ENCODE assay signal across 8 cellular contexts in the genomic region with DNA sequence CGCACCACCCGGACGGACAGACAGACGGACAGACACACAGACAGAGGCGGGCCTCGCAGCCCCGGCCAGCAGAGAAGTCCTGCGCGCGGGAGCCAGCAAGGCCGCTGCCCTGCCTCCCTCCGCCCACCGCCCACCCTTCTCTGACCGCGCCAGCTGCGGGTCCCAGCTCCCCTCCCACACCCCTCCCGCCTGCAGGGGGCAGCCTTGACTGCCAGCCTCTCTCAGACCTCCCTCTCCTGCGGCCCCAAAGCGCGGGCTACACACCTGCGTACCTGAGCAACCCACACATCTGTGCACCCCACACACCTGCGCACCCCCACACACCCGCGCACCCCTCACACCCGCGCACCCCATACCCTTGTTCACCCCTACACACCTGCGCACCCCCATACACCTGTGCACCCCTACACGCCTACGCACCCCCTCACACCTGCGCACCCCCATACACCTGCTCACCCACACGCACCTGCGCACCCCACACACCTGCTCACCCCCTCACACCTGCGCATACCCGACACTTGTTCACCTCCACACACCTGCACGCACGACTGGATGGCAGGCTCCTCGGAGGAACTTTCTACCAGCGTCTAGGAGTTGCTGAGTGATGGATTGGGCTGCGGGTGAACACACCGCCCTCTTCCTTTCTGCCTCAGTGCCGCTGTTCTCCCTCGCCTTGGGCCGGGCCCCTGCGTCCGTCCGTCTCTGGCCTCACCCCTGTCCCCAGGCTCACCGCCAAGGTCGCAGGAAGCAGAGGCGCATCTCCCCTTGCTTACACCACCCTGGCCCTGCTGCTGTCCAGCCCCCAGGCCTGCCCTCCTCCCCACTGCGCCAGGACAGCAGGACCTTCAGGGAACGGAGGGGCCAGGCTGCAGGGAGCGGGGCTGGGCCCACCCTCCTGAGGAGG. TPM values are rescaled to one million over a fixed set of nuclear protein-coding genes. Genes with fewer than 3 reads are reported as not detected.
DNase-seq lines count a peak whose midpoint lies in the region; ATAC-seq, FAIRE-seq and TF ChIP-seq lines count a peak whose summit lies in the region.

No MANE protein-coding gene starts in this region.

- no peaks in the 10 kb centered on the region; the same call in 1 of the 2 replicates for H4K20me1 ChIP-seq in DND-41 (ENCODE audit: insufficient read depth, low read length)
- no peaks in the 10 kb centered on the region for H4K20me1 ChIP-seq in OCI-LY7 (ENCODE audit: insufficient read depth, low read length)

- intact Hi-C loops in OCI-LY7 (cut with micrococcal nuclease; ENCODE audit: unreplicated experiment) (no loop called here), MCF 10A (cut with micrococcal nuclease) (no loop called here)

- FAIRE-seq in small intestine (lab: Jason Lieb, UNC): no peak

- peaks cover 3% of the 10 kb centered on the region; the same call in 1 of the 2 replicates for H3K4me1 ChIP-seq in DND-41 (ENCODE audit: insufficient read depth, low read length)
- no peaks in the 10 kb centered on the region for H3K4me1 ChIP-seq in OCI-LY7 (ENCODE audit: insufficient read depth, low read length, poor library complexity, severe bottlenecking)
- peaks cover 74 to 76% of the 10 kb centered on the region in 2 donors for H3K4me1 ChIP-seq in duodenal mucosa (ENCODE audit: control insufficient read depth in 1 of 2, insufficient read depth in 2 of 2, low read length in 2 of 2)
- H3K4me1 ChIP-seq in small intestine (ENCODE audit: control insufficient read depth in 2 of 2, insufficient read depth in 1 of 2, low read depth in 1 of 2, low read length in 1 of 2): peaks cover 4 to 19% of the 10 kb centered on the region in 2 donors

- no peak overlapping the region for H3K27ac Mint-ChIP-seq in MCF 10A (ENCODE audit: low read depth, unreplicated experiment)

- no peaks in the 10 kb centered on the region for H3K36me3 ChIP-seq in DND-41 (ENCODE audit: insufficient read depth, low read length)
- no peaks in the 10 kb centered on the region for H3K36me3 ChIP-seq in OCI-LY7 (ENCODE audit: insufficient read depth, low read length)
- no peaks in the 10 kb centered on the region for H3K36me3 ChIP-seq in duodenal mucosa (ENCODE audit: control insufficient read depth in 1 of 2, insufficient read depth in 2 of 2, low read length in 2 of 2)
- no peaks in the 10 kb centered on the region for H3K36me3 ChIP-seq in small intestine (ENCODE audit: control insufficient read depth in 2 of 2, insufficient read depth in 2 of 2, low read length in 2 of 2)

- no peak overlapping the region for H3K4me3 Mint-ChIP-seq in MCF 10A (ENCODE audit: unreplicated experiment)

- peaks cover 21% of the 10 kb centered on the region for H3K4me1 Mint-ChIP-seq in MCF 10A (ENCODE audit: insufficient read depth, unreplicated experiment)

- H3K4me3 ChIP-seq in DND-41 (ENCODE audit: low read depth in 1 of 2, low read length in 2 of 2) (no peak overlapping the region), OCI-LY7 (ENCODE audit: low read depth, low read length, poor library complexity, severe bottlenecking) (no peak overlapping the region), duodenal mucosa (ENCODE audit: low read depth in 1 of 2, low read length in 2 of 2) (no peak overlapping the region), small intestine (ENCODE audit: low read depth in 1 of 2, low read length in 2 of 2) (no peak overlapping the region)

- no peak overlapping the region for H3K4me2 ChIP-seq in DND-41 (ENCODE audit: insufficient read depth, low read length)
- H3K4me2 ChIP-seq in OCI-LY7 (ENCODE audit: low read length): no peak overlapping the region

- H3K9ac ChIP-seq in DND-41 (ENCODE audit: low read depth, low read length) (no peak overlapping the region), duodenal mucosa (ENCODE audit: low read depth in 1 of 2, low read length in 2 of 2) (peak overlapping the region; percentile 52 to 56)

- DNase-seq in DND-41 (no peak), OCI-LY7 (ENCODE audit: low spot score) (no peak), small intestine (no peak), foreskin melanocyte (no peak), midbrain (lab: John Stamatoyannopoulos, UW) (no peak), HPDE6-E6E7 (ENCODE audit: extremely low spot score) (no peak), MCF 10A (ENCODE audit: unreplicated experiment) (no peak)

- no peak overlapping the region for H3K27ac ChIP-seq in DND-41 (ENCODE audit: low read length)
- H3K27ac ChIP-seq in OCI-LY7 (ENCODE audit: low read depth, low read length, poor library complexity, severe bottlenecking): no peak overlapping the region
- peak overlapping the region; percentile 89 for H3K27ac ChIP-seq in duodenal mucosa (ENCODE audit: low read depth, low read length)
- H3K27ac ChIP-seq in small intestine (ENCODE audit: low read depth in 1 of 2, low read length in 1 of 2): peak overlapping the region; percentile 86 to 91

- H3K9me3 ChIP-seq in DND-41 (ENCODE audit: insufficient read depth, low read length, severe bottlenecking): no peaks in the 10 kb centered on the region
- H3K9me3 ChIP-seq in OCI-LY7 (ENCODE audit: low read length): no peaks in the 10 kb centered on the region
- H3K9me3 ChIP-seq in duodenal mucosa (ENCODE audit: control insufficient read depth in 1 of 2, low read length in 2 of 2): no peaks in the 10 kb centered on the region
- no peaks in the 10 kb centered on the region for H3K9me3 ChIP-seq in small intestine (ENCODE audit: control insufficient read depth, low read depth)

- H3K79me2 ChIP-seq in DND-41 (ENCODE audit: insufficient read depth, low read length) (no peaks in the 10 kb centered on the region), OCI-LY7 (ENCODE audit: insufficient read depth, low read depth, low read length) (no peaks in the 10 kb centered on the region)

- TF ChIP-seq CTCF in DND-41 (IDR thresholded peaks at IDR 0.05; ENCODE audit: borderline replicate concordance, extremely low read depth, low read length, poor library complexity, severe bottlenecking): peak; percentile 33
- TF ChIP-seq CTCF in OCI-LY7 (conservative IDR thresholded peaks at IDR 0.05; ENCODE audit: low read length): 0 out of 2 replicates have a peak, but pooled peaks have one; percentile 14
- TF ChIP-seq CTCF in MCF 10A (IDR thresholded peaks at IDR 0.05; ENCODE audit: unreplicated experiment): no peak

- CTCF ChIA-PET in OCI-LY7 (lab: Charles Lee; ENCODE audit: unreplicated experiment) (no interaction called here), MCF 10A (lab: Yijun Ruan, JAX) (interaction anchor here (0.7 kb wide), 1 partner anchor 338 kb away, joined by 3 read pairs; no protein-coding TSS in a partner anchor)

- H3K27me3 ChIP-seq in DND-41 (ENCODE audit: insufficient read depth, low read length, poor library complexity) (peaks cover 5% of the 10 kb centered on the region), duodenal mucosa (ENCODE audit: control insufficient read depth in 1 of 2, insufficient read depth in 2 of 2, low read length in 2 of 2) (no peaks in the 10 kb centered on the region), small intestine (ENCODE audit: control insufficient read depth in 2 of 2, insufficient read depth in 2 of 2, low read length in 2 of 2) (no peaks in the 10 kb centered on the region)

- no peaks in the 10 kb centered on the region for H3K27me3 Mint-ChIP-seq in MCF 10A (ENCODE audit: insufficient read depth, unreplicated experiment)

- POLR2A ChIA-PET in OCI-LY7 (lab: Charles Lee) (no interaction called here), MCF 10A (lab: Yijun Ruan, JAX) (no interaction called here)

- H3K9me2 ChIP-seq in OCI-LY7 (ENCODE audit: insufficient read depth, low read length): no peaks in the 10 kb centered on the region

- H3K36me3 Mint-ChIP-seq in MCF 10A (ENCODE audit: insufficient read depth, unreplicated experiment): no peaks in the 10 kb centered on the region

- WGBS in small intestine, 3 donors: 49 to 68% (median 63%) methylated on average over 35 to 52 of the region's 52 CpGs

- H3K9me3 Mint-ChIP-seq in MCF 10A (ENCODE audit: unreplicated experiment): no peaks in the 10 kb centered on the region

- BruUV-seq in OCI-LY7 (replicated peaks; lab: Mats Ljungman, UMichigan): no TSS peak
- BruUV-seq in MCF 10A (replicated peaks; lab: Mats Ljungman, UMichigan): no TSS peak

- peak; percentile 52; the same call in 1 of the 3 replicates for ATAC-seq in DND-41 (ENCODE audit: insufficient read depth, low read depth)

- H2AFZ ChIP-seq in DND-41 (ENCODE audit: low read depth, low read length) (no peak overlapping the region), OCI-LY7 (ENCODE audit: low read length) (no peak overlapping the region)

RNA-seq across cellular contexts. Expression of a gene that starts 20.8 kb away (rescaled TPM):
- 158 and 182 TPM in 2 replicates for total RNA-seq in OCI-LY7 (2014; rRNA removed; shearing (Covaris generic))
- total RNA-seq in OCI-LY7 (2022) (123 and 129 TPM in 2 replicates), MCF 10A (2022) (39.0 and 50.0 TPM in 2 replicates)
- polyA plus RNA-seq in small intestine: 100 to 1,000 TPM; 140 to 211 (median 143) TPM

RNA-seq across cellular contexts. Expression of a gene that starts 37.8 kb away (rescaled TPM):
- 4.8 and 5.4 TPM in 2 replicates for total RNA-seq in OCI-LY7 (2014; rRNA removed; shearing (Covaris generic))
- 1.9 and 2.4 TPM in 2 replicates for total RNA-seq in OCI-LY7 (2022)
- 10 to 100 TPM; 36.7 to 61.0 (median 47.0) TPM for polyA plus RNA-seq in small intestine
- 22.3 and 23.4 TPM in 2 replicates for total RNA-seq in MCF 10A (2022)

Comparison
In these comparisons a context has a peak if more than half of its experiments do, and no peak if none do; other contexts are left out.
1. H3K27ac ChIP-seq: peak in duodenal mucosa (single experiment) and small intestine (2 of 2); none in DND-41 (single experiment) and OCI-LY7 (single experiment).